Comparison of ENCODE assay signal across 7 cellular contexts in the genomic region with DNA sequence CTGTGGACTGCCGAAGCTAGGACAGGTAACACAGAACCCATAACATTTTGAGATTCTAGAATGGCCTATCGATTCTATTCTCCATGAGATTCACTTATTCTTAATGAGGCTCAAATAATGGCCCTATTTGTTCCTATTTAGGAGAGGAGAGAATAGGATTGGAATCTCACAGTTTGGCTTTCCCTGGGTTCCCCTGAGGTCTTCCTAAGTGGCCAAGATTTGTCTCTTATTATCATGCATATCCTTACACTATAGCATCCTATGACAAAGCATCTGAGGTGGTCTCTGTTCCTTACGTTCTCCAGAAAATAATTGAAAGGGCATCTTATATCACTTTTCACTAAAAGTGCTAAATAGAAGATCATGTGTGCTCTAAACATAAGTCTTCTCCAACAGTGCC.
"Had no signal": no experiment of that assay in that cellular context is flagged by ENCODE, and none has a peak within 500 bp of the region (broad histone marks: within the 10 kb centered on the region; RNA-seq: fewer than 3 reads in every experiment).

No MANE protein-coding gene starts in this region.

- H3K4me3 Mint-ChIP-seq: HFFc6 had no signal

- H3K9me3 ChIP-seq: HAP-1 had no signal

- H3K4me3 ChIP-seq: GM23248, HAP-1 had no signal

- H3K9ac ChIP-seq: GM23248, KMS-11 had no signal

- H3K27me3 Mint-ChIP-seq: IgD-negative memory B cell had no signal

- H3K36me3 ChIP-seq: HAP-1 had no signal

- H2AFZ ChIP-seq: GM23248 had no signal

- H3K27ac ChIP-seq: GM23248, KMS-11 had no signal

- H3K9me3 Mint-ChIP-seq: HFFc6 had no signal

- H3K4me2 ChIP-seq: KMS-11 had no signal

- H3K27ac Mint-ChIP-seq: HFFc6, IgD-negative memory B cell had no signal

- DNase-seq: GM23248, HFFc6, Kasumi-1, KBM-7 had no signal
